Comparison of ENCODE assay signal across 15 cellular contexts in genomic region chr2:136129601-136130000, GRCh38. TPM values are rescaled to one million over a fixed set of nuclear protein-coding genes. Genes with fewer than 3 reads are reported as not detected.
DNase-seq lines count a peak whose midpoint lies in the region; ATAC-seq and TF ChIP-seq lines count a peak whose summit lies in the region.
"Had no signal": no experiment of that assay in that cellular context is flagged by ENCODE, and none has a peak within 500 bp of the region (broad histone marks: within the 10 kb centered on the region; RNA-seq: fewer than 3 reads in every experiment).

No MANE protein-coding gene starts in this region.

- H3K27me3 ChIP-seq in thymus (ENCODE audit: control insufficient read depth, insufficient read depth) = no peaks in the 10 kb centered on the region

- peak overlapping the region; percentile 99 for H3K27ac ChIP-seq in thymus (ENCODE audit: low read depth)
- H3K27ac ChIP-seq: hepatocyte had no signal

- H3K36me3 Mint-ChIP-seq in activated naive CD4-positive, alpha-beta T cell treated with anti-CD3 and anti-CD28 coated beads, Interleukin-2, amount 50 U/mL, for 24 hours = no peaks in the 10 kb centered on the region
- no peaks in the 10 kb centered on the region for H3K36me3 Mint-ChIP-seq in dendritic cell treated with granulocyte-macrophage colony-stimulating factor and Interleukin-4, amounts not matched to agents 40 ng/mL and 50 ng/mL, for 4 days (ENCODE audit: low read depth)
- no peaks in the 10 kb centered on the region for H3K36me3 Mint-ChIP-seq in HFFc6 (ENCODE audit: low read depth)
- H3K36me3 Mint-ChIP-seq: brain had no signal

- no peaks in the 10 kb centered on the region for H3K9me3 Mint-ChIP-seq in activated naive CD4-positive, alpha-beta T cell treated with anti-CD3 and anti-CD28 coated beads, Interleukin-2, amount 50 U/mL, for 24 hours
- no peaks in the 10 kb centered on the region for H3K9me3 Mint-ChIP-seq in dendritic cell treated with granulocyte-macrophage colony-stimulating factor and Interleukin-4, amounts not matched to agents 40 ng/mL and 50 ng/mL, for 4 days
- no peaks in the 10 kb centered on the region for H3K9me3 Mint-ChIP-seq in HFFc6

- WGBS in thymus = 4% methylated on average over 4 of the region's 4 CpGs

- H3K4me3 ChIP-seq in thymus (ENCODE audit: low read length) = peak overlapping the region; percentile 48
- H3K4me3 ChIP-seq: hepatocyte had no signal

- peaks cover 70% of the 10 kb centered on the region for H3K4me1 ChIP-seq in thymus (ENCODE audit: control insufficient read depth, insufficient read depth, low read length)

- peaks cover 100% of the 10 kb centered on the region for H3K4me1 Mint-ChIP-seq in activated naive CD4-positive, alpha-beta T cell treated with anti-CD3 and anti-CD28 coated beads, Interleukin-2, amount 50 U/mL, for 24 hours
- peaks cover 60% of the 10 kb centered on the region for H3K4me1 Mint-ChIP-seq in dendritic cell treated with granulocyte-macrophage colony-stimulating factor and Interleukin-4, amounts not matched to agents 40 ng/mL and 50 ng/mL, for 4 days (ENCODE audit: low read depth)
- no peaks in the 10 kb centered on the region; the same call in 1 of the 2 replicates for H3K4me1 Mint-ChIP-seq in HFFc6 (ENCODE audit: low read depth)

- DNase-seq in activated naive CD4-positive, alpha-beta T cell (lab: John Stamatoyannopoulos, UW) = no peak
- DNase-seq in RKO (ENCODE audit: low spot score) = peak; percentile 11
- DNase-seq in HUDEP-2 (lab: John Stamatoyannopoulos, UW; ENCODE audit: unreplicated experiment in 76 of 76) = no peak
- no peak for DNase-seq in HFFc6
- DNase-seq: GF-D8; NCI-H2081; stimulated activated CD4-positive, alpha-beta T cell treated with anti-CD3 and anti-CD28 coated beads, Interleukin-15, amount 100 ng/mL, for 24 hours; stimulated activated CD8-positive, alpha-beta memory T cell treated with anti-CD3 and anti-CD28 coated beads, Interleukin-4, amount 100 ng/mL, for 48 hours had no signal

- no peaks in the 10 kb centered on the region for H3K9me3 ChIP-seq in thymus (ENCODE audit: control insufficient read depth)

- ATAC-seq in GM21737 (IDR thresholded peaks at IDR 0.05; ENCODE audit: unreplicated experiment) = no peak

- TF ChIP-seq CTCF in HFFc6 (IDR thresholded peaks at IDR 0.05) = no peak

- H3K4me3 Mint-ChIP-seq in activated naive CD4-positive, alpha-beta T cell treated with anti-CD3 and anti-CD28 coated beads, Interleukin-2, amount 50 U/mL, for 24 hours = peak overlapping the region; percentile 86
- no peak overlapping the region for H3K4me3 Mint-ChIP-seq in dendritic cell treated with granulocyte-macrophage colony-stimulating factor and Interleukin-4, amounts not matched to agents 40 ng/mL and 50 ng/mL, for 4 days
- no peak overlapping the region for H3K4me3 Mint-ChIP-seq in HFFc6
- H3K4me3 Mint-ChIP-seq: brain had no signal

- H3K36me3 ChIP-seq in thymus (ENCODE audit: control insufficient read depth, insufficient read depth) = no peaks in the 10 kb centered on the region

- intact Hi-C loops in dendritic cell treated with granulocyte-macrophage colony-stimulating factor and Interleukin-4, amounts not matched to agents 40 ng/mL and 50 ng/mL, for 4 days (cut with micrococcal nuclease) = loop anchor here (10.0 kb wide), 1 partner anchor 215 kb away; no protein-coding TSS in a partner anchor

- no peaks in the 10 kb centered on the region for H3K27me3 Mint-ChIP-seq in activated naive CD4-positive, alpha-beta T cell treated with anti-CD3 and anti-CD28 coated beads, Interleukin-2, amount 50 U/mL, for 24 hours
- H3K27me3 Mint-ChIP-seq in dendritic cell treated with granulocyte-macrophage colony-stimulating factor and Interleukin-4, amounts not matched to agents 40 ng/mL and 50 ng/mL, for 4 days = peaks cover 38% of the 10 kb centered on the region
- H3K27me3 Mint-ChIP-seq in HFFc6 (ENCODE audit: insufficient read depth) = peaks cover 6% of the 10 kb centered on the region
- H3K27me3 Mint-ChIP-seq: brain had no signal

- peak overlapping the region; percentile 97 for H3K27ac Mint-ChIP-seq in activated naive CD4-positive, alpha-beta T cell treated with anti-CD3 and anti-CD28 coated beads, Interleukin-2, amount 50 U/mL, for 24 hours
- peak overlapping the region; percentile 7 for H3K27ac Mint-ChIP-seq in dendritic cell treated with granulocyte-macrophage colony-stimulating factor and Interleukin-4, amounts not matched to agents 40 ng/mL and 50 ng/mL, for 4 days
- no peak overlapping the region for H3K27ac Mint-ChIP-seq in HFFc6
- H3K27ac Mint-ChIP-seq: brain had no signal

RNA-seq across cellular contexts. Expression of gene CXCR4, which starts 11.7 kb away (rescaled TPM):
- 942 TPM for polyA plus RNA-seq in thymus
- total RNA-seq in HFFc6 (2021; fragmentation: NEBNext Ultra II Directional; extraction: Animal tissue kit (Norgen Biotek cat#: 25700)) = not detected
- total RNA-seq: osteocyte had no signal
